ENCODE assay signal across 28 cellular contexts in the genomic region with DNA sequence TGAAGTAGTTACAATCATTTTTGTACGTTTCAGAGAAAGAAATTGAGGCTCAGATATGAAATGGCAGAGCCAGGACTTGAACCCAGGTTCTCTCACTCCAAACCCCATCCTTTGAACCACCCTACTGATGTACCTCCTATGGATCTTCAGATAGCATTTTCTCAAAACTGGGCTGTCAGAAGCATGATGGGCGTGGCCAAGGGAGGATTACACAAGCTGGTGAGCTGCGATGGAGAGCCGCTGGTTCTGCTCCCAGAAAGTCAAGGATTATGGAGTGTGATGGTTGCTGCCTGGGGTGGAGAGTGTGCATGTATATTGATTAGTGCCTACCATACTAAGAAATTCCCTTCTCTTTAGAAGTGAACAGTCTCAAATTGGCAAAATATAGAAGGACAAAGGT.
"Had no signal": no experiment of that assay in that cellular context is flagged by ENCODE, and none has a peak within 500 bp of the region (broad histone marks: within the 10 kb centered on the region; RNA-seq: fewer than 3 reads in every experiment).

No MANE protein-coding gene starts in this region.

- H3K27ac Mint-ChIP-seq: activated B cell treated with CpG ODN at 0.5 μM for 24 hours; activated CD8-positive, alpha-beta T cell treated with anti-CD3 and anti-CD28 coated beads for 36 hours; activated naive CD4-positive, alpha-beta T cell treated with anti-CD3 and anti-CD28 coated beads for 36 hours; activated naive CD4-positive, alpha-beta T cell treated with anti-CD3 and anti-CD28 coated beads, Interleukin-2, amount 50 U/mL, for 24 hours; activated naive CD8-positive, alpha-beta T cell treated with anti-CD3 and anti-CD28 coated beads, Interleukin-2, amount 10 ng/mL, durations not matched to agents 7 days and 5 days; dendritic cell treated with granulocyte-macrophage colony-stimulating factor and Interleukin-4, amounts not matched to agents 40 ng/mL and 50 ng/mL, for 4 days; endodermal cell had no signal

- H3K36me3 ChIP-seq: brain microvascular endothelial cell had no signal

- H3K4me3 Mint-ChIP-seq: activated B cell treated with CpG ODN at 0.5 μM for 24 hours; activated CD8-positive, alpha-beta T cell treated with anti-CD3 and anti-CD28 coated beads for 36 hours; activated naive CD4-positive, alpha-beta T cell treated with anti-CD3 and anti-CD28 coated beads for 36 hours; activated naive CD4-positive, alpha-beta T cell treated with anti-CD3 and anti-CD28 coated beads, Interleukin-2, amount 50 U/mL, for 24 hours; activated naive CD8-positive, alpha-beta T cell treated with anti-CD3 and anti-CD28 coated beads, Interleukin-2, amount 10 ng/mL, durations not matched to agents 7 days and 5 days; activated T-cell treated with anti-CD3 and anti-CD28 coated beads, Interleukin-2, amount 50 U/mL, for 4 hours; activated T-helper 17 cell treated with anti-CD3 and anti-CD28 coated beads, Interleukin-2, amount 50 U/mL, for 72 hours; central memory CD8-positive, alpha-beta T cell; dendritic cell treated with granulocyte-macrophage colony-stimulating factor and Interleukin-4, amounts not matched to agents 40 ng/mL and 50 ng/mL, for 4 days; endodermal cell had no signal

- H3K4me3 ChIP-seq: coronary artery, dorsolateral prefrontal cortex had no signal

- H3K27ac ChIP-seq: brain microvascular endothelial cell, coronary artery, dorsolateral prefrontal cortex, VCaP had no signal

- H3K27me3 ChIP-seq: brain microvascular endothelial cell, dorsolateral prefrontal cortex had no signal

- ATAC-seq: activated CD4-positive, CD25-positive, alpha-beta regulatory T cell treated with anti-CD3 and anti-CD28 coated beads, Interleukin-2, amount 50 U/mL, for 24 hours; activated CD8-positive, alpha-beta T cell treated with anti-CD3 and anti-CD28 coated beads for 36 hours; activated T-cell treated with anti-CD3 and anti-CD28 coated beads, Interleukin-2, amount 50 U/mL, for 4 hours; activated T-helper 17 cell treated with anti-CD3 and anti-CD28 coated beads, Interleukin-2, amount 50 U/mL, for 72 hours; esophagus mucosa had no signal

- H3K4me1 Mint-ChIP-seq: activated B cell treated with CpG ODN at 0.5 μM for 24 hours; activated naive CD4-positive, alpha-beta T cell treated with anti-CD3 and anti-CD28 coated beads, Interleukin-2, amount 50 U/mL, for 24 hours; activated T-helper 17 cell treated with anti-CD3 and anti-CD28 coated beads, Interleukin-2, amount 50 U/mL, for 72 hours; central memory CD8-positive, alpha-beta T cell had no signal

- DNase-seq: activated B cell treated with CpG ODN at 0.5 μM for 24 hours; activated CD4-positive, alpha-beta T cell treated with anti-CD3 and anti-CD28 coated beads for 48 hours; activated CD4-positive, alpha-beta T cell treated with anti-CD3 and anti-CD28 coated beads, Interleukin-2, amount 50 U/mL, for 1 hour; activated CD4-positive, alpha-beta T cell treated with anti-CD3 and anti-CD28 coated beads, Interleukin-2, amount 50 U/mL, for 48 hours; activated CD8-positive, alpha-beta memory T cell treated with anti-CD3 and anti-CD28 coated beads for 24 hours; activated CD8-positive, alpha-beta T cell treated with anti-CD3 and anti-CD28 coated beads for 36 hours; activated effector memory CD4-positive, alpha-beta T cell treated with Interleukin-2 at 50 U/mL for 16 hours; activated gamma-delta T cell treated with Interleukin-2 at 50 U/mL for 16 hours; activated naive CD4-positive, alpha-beta T cell treated with anti-CD3 and anti-CD28 coated beads for 36 hours; activated naive CD8-positive, alpha-beta T cell treated with anti-CD3 and anti-CD28 coated beads, Interleukin-2, amount 10 ng/mL, durations not matched to agents 7 days and 5 days; activated T-cell treated with anti-CD3 and anti-CD28 coated beads, Interleukin-2, amount 50 U/mL, for 4 hours; amniotic stem cell; anterior cingulate cortex; brain microvascular endothelial cell; dorsolateral prefrontal cortex; effector memory CD4-positive, alpha-beta T cell; endodermal cell; foreskin fibroblast; head of caudate nucleus; T-helper 2 cell had no signal

- H3K27me3 Mint-ChIP-seq: activated B cell treated with CpG ODN at 0.5 μM for 24 hours; activated CD8-positive, alpha-beta T cell treated with anti-CD3 and anti-CD28 coated beads for 36 hours; activated naive CD4-positive, alpha-beta T cell treated with anti-CD3 and anti-CD28 coated beads, Interleukin-2, amount 50 U/mL, for 24 hours; activated naive CD8-positive, alpha-beta T cell treated with anti-CD3 and anti-CD28 coated beads, Interleukin-2, amount 10 ng/mL, durations not matched to agents 7 days and 5 days; activated T-helper 17 cell treated with anti-CD3 and anti-CD28 coated beads, Interleukin-2, amount 50 U/mL, for 72 hours; central memory CD8-positive, alpha-beta T cell; dendritic cell treated with granulocyte-macrophage colony-stimulating factor and Interleukin-4, amounts not matched to agents 40 ng/mL and 50 ng/mL, for 4 days had no signal
